In genomic region chr10:110007171-110007700, GRCh38 we compare ENCODE assay signal across 8 cellular contexts. TPM values are rescaled to one million over a fixed set of nuclear protein-coding genes. Genes with fewer than 3 reads are reported as not detected.
DNase-seq lines count a peak whose midpoint lies in the region; ATAC-seq and TF ChIP-seq lines count a peak whose summit lies in the region.

No MANE protein-coding gene starts in this region.

- H3K4me3 Mint-ChIP-seq in GM23338, result no peak overlapping the region

- peaks cover 38% of the 10 kb centered on the region for H3K79me2 ChIP-seq in GM23338 (replicated peaks; ENCODE audit: insufficient read depth)

- H2AFZ ChIP-seq in GM23338, result 0 out of 2 replicates have a peak overlapping the region, but pooled peaks have one; percentile 2

- in situ Hi-C loops in GM13977 (cut with MboI; ENCODE audit: low pct_unique_long_range_greater_than_20kb, low sequenced_read_pairs, unreplicated experiment), result no loop called here

- no peak overlapping the region; the same call in 1 of the 2 replicates for H3K27ac Mint-ChIP-seq in GM23338

- peaks cover 67% of the 10 kb centered on the region for H3K4me1 ChIP-seq in GM23338 (ENCODE audit: insufficient read depth)

- peak; percentile 27 for ATAC-seq in GM23338
- ATAC-seq in left colon, result peak; percentile 28

- 0 out of 2 replicates have a peak, but pooled peaks cover 6% of the 10 kb centered on the region for H4K20me1 ChIP-seq in GM23338 (replicated peaks; ENCODE audit: insufficient read depth)

- TF ChIP-seq CTCF in GM13977 (IDR thresholded peaks at IDR 0.05; ENCODE audit: extremely low read depth, insufficient read depth, missing control alignments), result no peak
- no peak for TF ChIP-seq CTCF in GM23338 (conservative IDR thresholded peaks at IDR 0.05; ENCODE audit: low read depth in 2 of 2)

- DNase-seq in GM13977 (ENCODE audit: low spot score) (peak; percentile 21), GM23338 (ENCODE audit: low spot score) (no peak), LHCN-M2 (ENCODE audit: low read depth) (peak; percentile 57), left colon (peak; percentile 65 to 78), 8988T (no peak), NCI-H1436 treated with DMSO at 0.1 percent for 48 hours (lab: John Stamatoyannopoulos, UW) (no peak)
- DNase-seq in stimulated activated CD8-positive, alpha-beta memory T cell treated with anti-CD3 and anti-CD28 coated beads, Interleukin-15, amount 100 ng/mL, for 24 hours (ENCODE audit: low read depth), result peak; percentile 36

- H3K4me3 ChIP-seq in GM23338, result peak overlapping the region; percentile 63

- intact Hi-C loops in left colon (cut with DNase I, micrococcal nuclease), result no loop called here

- peaks cover 52% of the 10 kb centered on the region for H3K4me1 Mint-ChIP-seq in GM23338

- H3K27ac ChIP-seq in GM23338 (ENCODE audit: low read depth) (peak overlapping the region; percentile 74), angular gyrus (ENCODE audit: low read depth, low read length) (peak overlapping the region; percentile 94)

- no peaks in the 10 kb centered on the region for H3K36me3 Mint-ChIP-seq in GM23338 (ENCODE audit: low read depth)

- H3K9me3 Mint-ChIP-seq in GM23338, result no peaks in the 10 kb centered on the region

- H3F3A ChIP-seq in GM23338 (replicated peaks; ENCODE audit: low read depth), result no peaks in the 10 kb centered on the region

- peaks cover 11% of the 10 kb centered on the region for H3K27me3 ChIP-seq in GM23338 (ENCODE audit: insufficient read depth)

- no peaks in the 10 kb centered on the region for H3K36me3 ChIP-seq in GM23338 (ENCODE audit: insufficient read depth)

- peaks cover 1% of the 10 kb centered on the region for H3K27me3 Mint-ChIP-seq in GM23338 (ENCODE audit: insufficient read depth, low read depth, poor library complexity)

- H3K4me2 ChIP-seq in GM23338, result peak overlapping the region; percentile 87

- H3K9me2 ChIP-seq in GM23338 (ENCODE audit: insufficient read depth), result no peaks in the 10 kb centered on the region

TF ChIP-seq in GM23338, 12 proteins besides CTCF, POLR2A, EP300 and RAD21:
- TF ChIP-seq STAT1 (IDR thresholded peaks at IDR 0.05; ENCODE audit: unreplicated experiment) (no peak), POLR2AphosphoS5 (IDR thresholded peaks at IDR 0.05; ENCODE audit: low read depth) (peak; percentile 70)

RNA-seq across cellular contexts. Expression of gene ADD3, which starts 0.5 kb away (rescaled TPM):
- 75.1 and 767 TPM in 2 replicates for total RNA-seq in GM23338 (2014; rRNA removed; shearing (Covaris generic))
- polyA plus RNA-seq in GM23338 (2016; fragmentation: Nextera tagmentation; extraction: Ambion mirVana), result 57.0 and 68.5 TPM in 2 replicates
- total RNA-seq in LHCN-M2 (2014; rRNA removed), result 66.1 and 148 TPM in 2 replicates
- 30.4 TPM for polyA plus RNA-seq in LHCN-M2 (2012)
- total RNA-seq in left colon, result 100 to 1,000 TPM; 139 to 143 TPM

Comparison
In these comparisons a context has a peak if more than half of its experiments do, and no peak if none do; other contexts are left out.
1. DNase-seq: peak in GM13977 (single experiment), LHCN-M2 (single experiment), left colon (2 of 2) and stimulated activated CD8-positive, alpha-beta memory T cell treated with anti-CD3 and anti-CD28 coated beads, Interleukin-15, amount 100 ng/mL, for 24 hours (single experiment); none in GM23338 (single experiment), 8988T (single experiment) and NCI-H1436 treated with DMSO at 0.1 percent for 48 hours (single experiment).